26 cellular contexts compared by ENCODE assay signal in genomic region chr10:43773736-43774135, GRCh38.
"Had no signal": no experiment of that assay in that cellular context is flagged by ENCODE, and none has a peak within 500 bp of the region (broad histone marks: within the 10 kb centered on the region; RNA-seq: fewer than 3 reads in every experiment).

No MANE protein-coding gene starts in this region.

- H3K9ac ChIP-seq: neural progenitor cell, parathyroid adenoma had no signal

- DNase-seq: cortex of kidney; dorsolateral prefrontal cortex; effector CD4-positive, alpha-beta T cell; foreskin fibroblast; glutamatergic neuron; heart right ventricle; hippocampal formation; left cardiac atrium; left lung; mesenchymal stem cell; mucosa of descending colon; naive thymus-derived CD4-positive, alpha-beta T cell; right cardiac atrium; small intestine; stimulated activated CD4-positive, alpha-beta T cell treated with anti-CD3 and anti-CD28 coated beads, Interleukin-15, amount 100 ng/mL, for 24 hours; stimulated activated CD4-positive, alpha-beta T cell treated with anti-CD3 and anti-CD28 coated beads, Interleukin-2, amount 100 ng/mL, for 48 hours; stimulated activated naive B cell treated with anti-CD40 and anti-IgM and Interleukin-4, amounts not matched to agents 10 μg/mL and 1 μg/mL and 100 μg/mL, for 72 hours; upper lobe of left lung had no signal

- ATAC-seq: esophagus mucosa; gastroesophageal sphincter; heart right ventricle; left cardiac atrium; left lung; mucosa of descending colon; naive thymus-derived CD4-positive, alpha-beta T cell; right cardiac atrium; stimulated activated naive B cell treated with anti-CD40 and anti-IgM and Interleukin-4, amounts not matched to agents 10 μg/mL and 1 μg/mL and 100 μg/mL, for 72 hours had no signal

- H3K4me2 ChIP-seq: neural progenitor cell had no signal

- H3K79me2 ChIP-seq: parathyroid adenoma had no signal

- H3K4me3 ChIP-seq: dorsolateral prefrontal cortex, gastroesophageal sphincter, heart right ventricle, left lung, mucosa of descending colon, neural progenitor cell, prostate gland, thoracic aorta, tibial nerve, upper lobe of left lung had no signal

- H3K4me1 ChIP-seq: gastroesophageal sphincter, left lung, neural progenitor cell, parathyroid adenoma, prostate gland, tibial nerve had no signal

- H3K27ac ChIP-seq: dorsolateral prefrontal cortex, epithelial cell of prostate, gastroesophageal sphincter, heart right ventricle, left lung, neural progenitor cell, parathyroid adenoma, prostate gland, thoracic aorta, tibial nerve, upper lobe of left lung had no signal

- H3K36me3 ChIP-seq: gastroesophageal sphincter, heart right ventricle, left lung, neural progenitor cell, prostate gland, thoracic aorta, tibial nerve, upper lobe of left lung had no signal

- H2AFZ ChIP-seq: neural progenitor cell, parathyroid adenoma had no signal

- H3K9me3 ChIP-seq: left lung, mucosa of descending colon, prostate gland, thoracic aorta, upper lobe of left lung had no signal

- H3K27me3 ChIP-seq: gastroesophageal sphincter, heart right ventricle, left lung, neural progenitor cell, tibial nerve, upper lobe of left lung had no signal
